1 cellular context compared by ENCODE assay signal in the genomic region with DNA sequence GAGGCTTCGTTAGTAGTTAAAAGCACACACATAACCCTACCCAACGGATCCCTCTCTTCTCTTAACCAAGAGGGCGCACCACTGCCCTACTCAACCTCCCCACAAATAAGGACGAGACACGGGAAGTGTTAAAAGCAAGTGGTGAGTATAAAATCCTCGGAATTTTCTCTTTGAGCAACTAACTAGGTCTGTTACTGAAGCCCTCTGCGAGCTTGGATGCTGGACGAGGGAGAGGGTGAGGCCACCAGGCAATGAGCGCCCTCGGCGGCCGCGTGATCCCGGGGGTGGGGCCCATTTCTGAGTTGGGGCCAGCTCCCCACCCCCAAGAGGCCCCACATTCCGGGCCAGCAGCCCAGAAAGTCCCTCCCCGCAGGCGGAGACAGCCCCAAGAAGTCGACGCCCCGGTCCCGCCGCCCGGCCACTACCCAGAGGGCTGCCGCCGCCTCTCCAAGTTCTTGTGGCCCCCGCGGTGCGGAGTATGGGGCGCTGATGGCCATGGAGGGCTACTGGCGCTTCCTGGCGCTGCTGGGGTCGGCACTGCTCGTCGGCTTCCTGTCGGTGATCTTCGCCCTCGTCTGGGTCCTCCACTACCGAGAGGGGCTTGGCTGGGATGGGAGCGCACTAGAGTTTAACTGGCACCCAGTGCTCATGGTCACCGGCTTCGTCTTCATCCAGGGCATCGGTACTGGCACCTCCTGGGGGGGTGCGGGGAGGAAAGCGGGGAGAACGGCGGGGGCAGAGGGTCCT.
TF ChIP-seq lines count a peak whose summit lies in the region.

A gene with protein sequence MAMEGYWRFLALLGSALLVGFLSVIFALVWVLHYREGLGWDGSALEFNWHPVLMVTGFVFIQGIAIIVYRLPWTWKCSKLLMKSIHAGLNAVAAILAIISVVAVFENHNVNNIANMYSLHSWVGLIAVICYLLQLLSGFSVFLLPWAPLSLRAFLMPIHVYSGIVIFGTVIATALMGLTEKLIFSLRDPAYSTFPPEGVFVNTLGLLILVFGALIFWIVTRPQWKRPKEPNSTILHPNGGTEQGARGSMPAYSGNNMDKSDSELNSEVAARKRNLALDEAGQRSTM (plus strand): TSS at position 418 of the 747 bp plus-strand sequence. CDS start 72 bp downstream, at position 490.

TF ChIP-seq in HepG2, 621 proteins besides CTCF, POLR2A, EP300 and RAD21 (continued from another document):
- peak; percentile 38; the same call in 1 of the 2 replicates for TF ChIP-seq PATZ1 (CRISPR knock-in tag; IDR thresholded peaks at IDR 0.05)
- no peak for TF ChIP-seq ZNF143 (CRISPR knock-in tag; IDR thresholded peaks at IDR 0.05)
- TF ChIP-seq HNF4A (CRISPR knock-in tag; IDR thresholded peaks at IDR 0.05) = no peak
- peak; percentile 89 for TF ChIP-seq ZNF264 (CRISPR knock-in tag; IDR thresholded peaks at IDR 0.05)
- TF ChIP-seq, protein P1, sequence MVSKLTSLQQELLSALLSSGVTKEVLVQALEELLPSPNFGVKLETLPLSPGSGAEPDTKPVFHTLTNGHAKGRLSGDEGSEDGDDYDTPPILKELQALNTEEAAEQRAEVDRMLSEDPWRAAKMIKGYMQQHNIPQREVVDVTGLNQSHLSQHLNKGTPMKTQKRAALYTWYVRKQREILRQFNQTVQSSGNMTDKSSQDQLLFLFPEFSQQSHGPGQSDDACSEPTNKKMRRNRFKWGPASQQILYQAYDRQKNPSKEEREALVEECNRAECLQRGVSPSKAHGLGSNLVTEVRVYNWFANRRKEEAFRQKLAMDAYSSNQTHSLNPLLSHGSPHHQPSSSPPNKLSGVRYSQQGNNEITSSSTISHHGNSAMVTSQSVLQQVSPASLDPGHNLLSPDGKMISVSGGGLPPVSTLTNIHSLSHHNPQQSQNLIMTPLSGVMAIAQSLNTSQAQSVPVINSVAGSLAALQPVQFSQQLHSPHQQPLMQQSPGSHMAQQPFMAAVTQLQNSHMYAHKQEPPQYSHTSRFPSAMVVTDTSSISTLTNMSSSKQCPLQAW (CRISPR knock-in tag; IDR thresholded peaks at IDR 0.05) = 0 out of 2 replicates have a peak, but pooled peaks have one; percentile 36
- peak; percentile 25; the same call in 1 of the 2 replicates for TF ChIP-seq MXD1 (CRISPR knock-in tag; IDR thresholded peaks at IDR 0.05)
- peak; percentile 4 for TF ChIP-seq HNRNPLL (IDR thresholded peaks at IDR 0.05; ENCODE audit: low read depth, low read length, poor library complexity, severe bottlenecking)
- no peak for TF ChIP-seq ZNF530 (CRISPR knock-in tag; IDR thresholded peaks at IDR 0.05; ENCODE audit: low read depth)
- TF ChIP-seq ZNF788 (CRISPR knock-in tag; IDR thresholded peaks at IDR 0.05; ENCODE audit: borderline replicate concordance) = no peak
- no peak for TF ChIP-seq ZNF703 (CRISPR knock-in tag; IDR thresholded peaks at IDR 0.05; ENCODE audit: borderline replicate concordance)
- TF ChIP-seq ZNF883 (CRISPR knock-in tag; IDR thresholded peaks at IDR 0.05; ENCODE audit: not compliant biosample characterization) = peak; percentile 5
- no peak for TF ChIP-seq KAT2B (IDR thresholded peaks at IDR 0.05; ENCODE audit: borderline replicate concordance, low read depth, low read length)
